ENCODE assay signal across 1 cellular context in the genomic region with DNA sequence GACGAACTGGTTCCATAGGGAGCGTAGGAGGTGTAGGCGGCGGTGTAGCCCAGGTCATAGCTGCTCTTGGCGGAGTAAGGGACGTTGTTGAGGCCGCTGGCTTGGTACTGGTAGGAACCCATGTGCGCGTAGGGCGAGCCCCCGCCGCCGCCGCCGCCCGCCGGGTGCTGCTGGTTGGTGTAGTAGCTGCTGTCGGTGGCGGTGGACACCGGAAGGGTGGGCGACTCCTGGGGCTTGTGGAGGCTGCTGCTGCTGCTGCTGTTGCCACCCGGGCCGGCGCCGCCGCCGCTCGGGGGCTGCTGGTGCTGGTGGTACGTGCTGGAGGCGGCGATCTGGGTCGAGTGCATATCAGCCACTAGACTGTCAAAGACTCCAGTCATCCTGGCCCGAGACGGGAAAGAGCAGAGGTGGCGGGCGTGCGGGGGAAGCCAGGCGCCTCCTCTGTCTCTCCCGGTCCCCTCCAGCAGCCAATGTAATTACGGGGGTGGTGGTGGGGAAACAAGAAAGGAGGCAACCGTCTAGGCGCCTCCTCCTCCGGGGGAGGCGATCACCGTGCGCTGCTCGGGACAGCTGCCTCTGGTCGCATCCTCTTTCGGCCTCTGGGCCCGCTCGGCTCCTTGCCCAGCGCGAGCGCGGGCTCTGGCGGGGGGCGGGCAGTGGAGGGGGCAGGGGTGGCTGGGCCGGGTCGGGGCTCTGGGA.
TF ChIP-seq lines count a peak whose summit lies in the region.

No MANE protein-coding gene starts in this region.

TF ChIP-seq in HEK293, 187 proteins besides CTCF, POLR2A, EP300 and RAD21 (continued from another document):
- TF ChIP-seq, protein P1, sequence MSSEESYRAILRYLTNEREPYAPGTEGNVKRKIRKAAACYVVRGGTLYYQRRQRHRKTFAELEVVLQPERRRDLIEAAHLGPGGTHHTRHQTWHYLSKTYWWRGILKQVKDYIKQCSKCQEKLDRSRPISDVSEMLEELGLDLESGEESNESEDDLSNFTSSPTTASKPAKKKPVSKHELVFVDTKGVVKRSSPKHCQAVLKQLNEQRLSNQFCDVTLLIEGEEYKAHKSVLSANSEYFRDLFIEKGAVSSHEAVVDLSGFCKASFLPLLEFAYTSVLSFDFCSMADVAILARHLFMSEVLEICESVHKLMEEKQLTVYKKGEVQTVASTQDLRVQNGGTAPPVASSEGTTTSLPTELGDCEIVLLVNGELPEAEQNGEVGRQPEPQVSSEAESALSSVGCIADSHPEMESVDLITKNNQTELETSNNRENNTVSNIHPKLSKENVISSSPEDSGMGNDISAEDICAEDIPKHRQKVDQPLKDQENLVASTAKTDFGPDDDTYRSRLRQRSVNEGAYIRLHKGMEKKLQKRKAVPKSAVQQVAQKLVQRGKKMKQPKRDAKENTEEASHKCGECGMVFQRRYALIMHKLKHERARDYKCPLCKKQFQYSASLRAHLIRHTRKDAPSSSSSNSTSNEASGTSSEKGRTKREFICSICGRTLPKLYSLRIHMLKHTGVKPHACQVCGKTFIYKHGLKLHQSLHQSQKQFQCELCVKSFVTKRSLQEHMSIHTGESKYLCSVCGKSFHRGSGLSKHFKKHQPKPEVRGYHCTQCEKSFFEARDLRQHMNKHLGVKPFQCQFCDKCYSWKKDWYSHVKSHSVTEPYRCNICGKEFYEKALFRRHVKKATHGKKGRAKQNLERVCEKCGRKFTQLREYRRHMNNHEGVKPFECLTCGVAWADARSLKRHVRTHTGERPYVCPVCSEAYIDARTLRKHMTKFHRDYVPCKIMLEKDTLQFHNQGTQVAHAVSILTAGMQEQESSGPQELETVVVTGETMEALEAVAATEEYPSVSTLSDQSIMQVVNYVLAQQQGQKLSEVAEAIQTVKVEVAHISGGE (tag by site-specific recombination; conservative IDR thresholded peaks at IDR 0.05; ENCODE audit: low read depth): peak; percentile 24; the same call in 1 of the 2 replicates
- TF ChIP-seq IKZF3 (tag by site-specific recombination; IDR thresholded peaks at IDR 0.05) (peak; percentile 88), ZNF423 (tag by site-specific recombination; IDR thresholded peaks at IDR 0.05) (no peak), ZNF514 (tag by site-specific recombination; IDR thresholded peaks at IDR 0.05) (no peak), ZNF311 (tag by site-specific recombination; IDR thresholded peaks at IDR 0.05; ENCODE audit: borderline replicate concordance) (no peak), ZNF157 (tag by site-specific recombination; IDR thresholded peaks at IDR 0.05) (no peak), ZNF2 (tag by site-specific recombination; IDR thresholded peaks at IDR 0.05) (peak; percentile 52; the same call in 1 of the 2 replicates)
TF ChIP-seq in HEK293: peak in this region for 25.
